Comparison of ENCODE assay signal across 1 cellular context in the genomic region with DNA sequence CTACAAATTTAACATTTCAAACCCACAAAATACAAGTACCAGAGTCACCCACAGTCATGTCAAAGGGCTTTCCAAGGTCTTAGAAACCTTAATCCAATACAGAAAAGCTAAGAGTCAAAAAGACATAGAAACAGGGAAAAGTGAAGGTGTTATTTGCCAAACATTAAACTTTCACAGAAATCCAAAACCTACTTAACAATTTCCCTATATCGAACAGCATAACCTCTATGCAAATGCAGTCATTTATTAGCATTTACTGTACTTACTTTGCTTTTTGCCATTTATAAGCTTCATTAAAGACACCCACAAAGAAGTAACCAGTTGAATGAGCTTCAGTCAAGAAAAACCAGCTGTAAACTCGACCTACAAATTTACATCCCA.
TF ChIP-seq lines count a peak whose summit lies in the region.

No MANE protein-coding gene starts in this region.

TF ChIP-seq in IMR-90, 13 proteins besides CTCF, POLR2A, EP300 and RAD21:
- TF ChIP-seq RFX5 (IDR thresholded peaks at IDR 0.05; ENCODE audit: low read depth, low read length) (no peak), NFE2L2 (IDR thresholded peaks at IDR 0.05; ENCODE audit: low read depth, low read length) (no peak), USF2 (IDR thresholded peaks at IDR 0.05; ENCODE audit: low read depth, low read length) (no peak), CHD1 (IDR thresholded peaks at IDR 0.05; ENCODE audit: low read depth, low read length) (no peak), RCOR1 (IDR thresholded peaks at IDR 0.05; ENCODE audit: insufficient replicate concordance, low read length) (no peak), FOS (IDR thresholded peaks at IDR 0.05; ENCODE audit: low read depth, low read length) (no peak), MAZ (IDR thresholded peaks at IDR 0.05; ENCODE audit: borderline replicate concordance, low read depth, low read length) (no peak), MAFK (IDR thresholded peaks at IDR 0.05; ENCODE audit: low read depth, low read length) (no peak)
- TF ChIP-seq, protein P1, sequence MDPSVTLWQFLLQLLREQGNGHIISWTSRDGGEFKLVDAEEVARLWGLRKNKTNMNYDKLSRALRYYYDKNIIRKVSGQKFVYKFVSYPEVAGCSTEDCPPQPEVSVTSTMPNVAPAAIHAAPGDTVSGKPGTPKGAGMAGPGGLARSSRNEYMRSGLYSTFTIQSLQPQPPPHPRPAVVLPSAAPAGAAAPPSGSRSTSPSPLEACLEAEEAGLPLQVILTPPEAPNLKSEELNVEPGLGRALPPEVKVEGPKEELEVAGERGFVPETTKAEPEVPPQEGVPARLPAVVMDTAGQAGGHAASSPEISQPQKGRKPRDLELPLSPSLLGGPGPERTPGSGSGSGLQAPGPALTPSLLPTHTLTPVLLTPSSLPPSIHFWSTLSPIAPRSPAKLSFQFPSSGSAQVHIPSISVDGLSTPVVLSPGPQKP (IDR thresholded peaks at IDR 0.05; ENCODE audit: borderline replicate concordance, low read depth, low read length), result no peak
